In the genomic region with DNA sequence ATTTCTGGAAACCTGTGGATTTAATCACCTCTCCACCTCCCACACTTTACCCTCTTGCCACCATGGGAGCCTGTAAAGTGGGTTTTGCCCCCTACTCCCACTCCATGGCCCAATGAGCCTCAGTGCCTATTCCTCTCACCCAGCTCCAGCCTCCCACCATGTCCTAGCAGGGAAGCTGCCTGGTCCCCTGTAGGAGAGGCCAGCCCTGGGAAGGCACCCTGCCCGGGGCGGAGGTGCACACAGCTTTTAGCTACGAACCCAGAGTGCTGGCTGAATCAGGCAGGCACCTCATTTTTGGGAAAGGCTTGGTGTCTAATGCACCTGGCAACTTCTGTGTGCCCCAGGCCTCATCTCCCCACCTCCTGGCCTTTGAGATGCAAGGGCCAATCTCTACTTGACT, we compare ENCODE assay signal across 31 cellular contexts. TPM values are rescaled to one million over a fixed set of nuclear protein-coding genes. Genes with fewer than 3 reads are reported as not detected.
"Had no signal": no experiment of that assay in that cellular context is flagged by ENCODE, and none has a peak within 500 bp of the region (broad histone marks: within the 10 kb centered on the region; RNA-seq: fewer than 3 reads in every experiment).

No MANE protein-coding gene starts in this region.

- H3K27ac ChIP-seq: coronary artery, dorsolateral prefrontal cortex, epithelial cell of prostate, esophagus squamous epithelium, gastrocnemius medialis, heart right ventricle, left lung, lower lobe of right lung had no signal

- H3K4me1 ChIP-seq: esophagus squamous epithelium, gastrocnemius medialis, heart right ventricle, left lung, lower lobe of right lung had no signal

- FAIRE-seq: colon, endometrium, islet of Langerhans, keratinocyte had no signal

- ATAC-seq: effector memory CD8-positive, alpha-beta T cell; esophagus mucosa; gastrocnemius medialis; left cardiac atrium; left lung; left ventricle myocardium superior had no signal

- H3K4me3 ChIP-seq: coronary artery, dorsolateral prefrontal cortex, esophagus squamous epithelium, gastrocnemius medialis, heart right ventricle, left lung, lower lobe of right lung had no signal

- DNase-seq: dermis blood vessel endothelial cell; dorsolateral prefrontal cortex; effector CD8-positive, alpha-beta T cell; effector memory CD8-positive, alpha-beta T cell; endodermal cell; erythroblast; esophagus squamous epithelium; foreskin fibroblast; foreskin melanocyte; gastrocnemius medialis; glutamatergic neuron; head of caudate nucleus; heart right ventricle; hippocampal formation; left cardiac atrium; left lung; left ventricle myocardium superior; lower lobe of right lung; mesenchymal stem cell; midbrain had no signal

- H3K9me3 ChIP-seq: esophagus squamous epithelium, gastrocnemius medialis, heart right ventricle, left lung, lower lobe of right lung had no signal

- H3K36me3 ChIP-seq: esophagus squamous epithelium, gastrocnemius medialis, heart right ventricle, left lung, lower lobe of right lung had no signal

RNA-seq across cellular contexts. Expression of gene ALX4, which starts 35.8 kb away (rescaled TPM):
- total RNA-seq: dermis blood vessel endothelial cell, endodermal cell, esophagus mucosa, esophagus squamous epithelium, glomerular endothelial cell, kidney epithelial cell, left lung, lower lobe of right lung, lung microvascular endothelial cell, mononuclear cell had no signal
- polyA plus RNA-seq: keratinocyte had no signal
